25 cellular contexts compared by ENCODE assay signal in the genomic region with DNA sequence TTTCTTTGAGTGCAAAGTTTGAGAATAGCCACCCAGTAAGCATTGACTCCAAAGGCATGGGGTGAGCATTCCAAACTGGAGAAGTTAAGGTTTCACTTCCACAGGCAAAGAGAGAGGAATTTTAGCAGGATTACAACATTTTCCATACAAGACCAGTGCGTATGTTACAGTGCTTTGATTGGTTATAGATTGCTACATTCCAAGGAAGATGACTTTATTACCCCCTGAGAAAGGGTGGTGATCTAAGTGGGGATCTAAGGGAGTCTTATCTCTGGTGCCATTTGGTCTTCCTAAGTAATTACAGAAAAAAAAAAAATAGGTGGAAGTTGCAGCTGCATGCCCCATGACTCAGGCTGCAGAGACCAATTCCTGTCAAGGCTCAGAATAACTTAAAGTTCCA. TPM values are rescaled to one million over a fixed set of nuclear protein-coding genes. Genes with fewer than 3 reads are reported as not detected.
DNase-seq lines count a peak whose midpoint lies in the region; ATAC-seq, FAIRE-seq and TF ChIP-seq lines count a peak whose summit lies in the region.
"Had no signal": no experiment of that assay in that cellular context is flagged by ENCODE, and none has a peak within 500 bp of the region (broad histone marks: within the 10 kb centered on the region; RNA-seq: fewer than 3 reads in every experiment).

No MANE protein-coding gene starts in this region.

- H3K9me3 ChIP-seq in keratinocyte (ENCODE audit: control insufficient read depth, low read depth, low read length) = no peaks in the 10 kb centered on the region
- H3K9me3 ChIP-seq: breast epithelium, right atrium auricular region, SJCRH30, tibial nerve had no signal

- H3K9me1 ChIP-seq in keratinocyte (ENCODE audit: control insufficient read depth, extremely low read depth, insufficient read depth, low read length) = no peaks in the 10 kb centered on the region

- no peak overlapping the region for H3K9ac ChIP-seq in keratinocyte (ENCODE audit: control insufficient read depth, extremely low read depth, insufficient read depth, low read length)

- no peak overlapping the region for H3K4me3 ChIP-seq in choroid plexus epithelial cell (ENCODE audit: low read depth, low read length)
- H3K4me3 ChIP-seq in keratinocyte (ENCODE audit: control insufficient read depth in 2 of 3, extremely low read depth in 1 of 3, insufficient read depth in 2 of 3, low read depth in 1 of 3, low read length in 3 of 3) = no peak overlapping the region
- H3K4me3 ChIP-seq: breast epithelium, right atrium auricular region, SJCRH30, tibial nerve had no signal

- peak; percentile 52 for DNase-seq in AG08396 (ENCODE audit: low spot score)
- DNase-seq in M059J (ENCODE audit: low read depth) = peak; percentile 11
- DNase-seq in choroid plexus epithelial cell (ENCODE audit: low read depth) = peak; percentile 22
- DNase-seq in keratinocyte (ENCODE audit: low read depth, low spot score) = no peak
- DNase-seq in effector CD4-positive, alpha-beta T cell = no peak
- no peak for DNase-seq in HT-29 (ENCODE audit: low spot score)
- DNase-seq in central memory CD4-positive, alpha-beta T cell = no peak
- DNase-seq: activated CD8-positive, alpha-beta T cell treated with anti-CD3 and anti-CD28 coated beads for 36 hours; activated naive CD8-positive, alpha-beta T cell treated with anti-CD3 and anti-CD28 coated beads for 36 hours; activated T-cell treated with anti-CD3 and anti-CD28 coated beads, Interleukin-2, amount 50 U/mL, for 24 hours; kidney glomerular epithelial cell; NCI-H1417; NCI-H69; SJCRH30; stimulated activated naive CD4-positive, alpha-beta T cell; T-helper 2 cell had no signal

- ATAC-seq in GM21423 (IDR thresholded peaks at IDR 0.05; ENCODE audit: unreplicated experiment) = no peak
- ATAC-seq: activated CD8-positive, alpha-beta T cell treated with anti-CD3 and anti-CD28 coated beads for 36 hours; WTC11 had no signal

- H3K36me3 ChIP-seq in keratinocyte (ENCODE audit: control insufficient read depth in 2 of 2, extremely low read depth in 1 of 2, insufficient read depth in 2 of 2, low read length in 2 of 2) = no peaks in the 10 kb centered on the region
- H3K36me3 ChIP-seq: breast epithelium had no signal

- FAIRE-seq in keratinocyte (lab: Jason Lieb, UNC) = no peak

- TF ChIP-seq CTCF in choroid plexus epithelial cell (conservative IDR thresholded peaks at IDR 0.05; ENCODE audit: low read depth, low read length) = no peak
- no peak for TF ChIP-seq CTCF in keratinocyte (optimal IDR thresholded peaks at IDR 0.05 in 1 of 3, IDR thresholded peaks at IDR 0.05 in 1 of 3, conservative IDR thresholded peaks at IDR 0.05 in 1 of 3; ENCODE audit: extremely low read depth in 1 of 3, insufficient read depth in 2 of 3, low read length in 3 of 3)

- peak overlapping the region; percentile 34 for H3K4me2 ChIP-seq in keratinocyte (ENCODE audit: control insufficient read depth, extremely low read depth, insufficient read depth, low read depth, low read length)

- H3K4me1 ChIP-seq in keratinocyte (ENCODE audit: control insufficient read depth, extremely low read depth, insufficient read depth, low read length) = peaks cover 10% of the 10 kb centered on the region
- H3K4me1 ChIP-seq: breast epithelium had no signal

- no peak overlapping the region for H3K27ac ChIP-seq in keratinocyte (ENCODE audit: control insufficient read depth, insufficient read depth, low read length)
- H3K27ac ChIP-seq: breast epithelium, right atrium auricular region, SJCRH30, tibial nerve had no signal

- H4K20me1 ChIP-seq in keratinocyte (ENCODE audit: control insufficient read depth, extremely low read depth, insufficient read depth, low read length) = no peaks in the 10 kb centered on the region

- H2AFZ ChIP-seq in keratinocyte (ENCODE audit: control insufficient read depth, low read length) = no peak overlapping the region

- dilution Hi-C loops in keratinocyte (cut with MboI; ENCODE audit: extremely low pct_ligation_motif_present, low sequenced_read_pairs) = no loop called here

- no peaks in the 10 kb centered on the region for H3K79me2 ChIP-seq in keratinocyte (ENCODE audit: control insufficient read depth, insufficient read depth, low read length)

- H3K27me3 ChIP-seq in keratinocyte (ENCODE audit: control insufficient read depth, extremely low read depth, insufficient read depth, low read length) = no peaks in the 10 kb centered on the region
- H3K27me3 ChIP-seq: breast epithelium, right atrium auricular region, SJCRH30, tibial nerve had no signal

RNA-seq across cellular contexts. Expression of gene SLC46A1, which starts 11.3 kb away (rescaled TPM):
- total RNA-seq in M059J (2014; rRNA removed; shearing (Covaris generic)) = 6.4 and 6.8 TPM in 2 replicates
- 1.7 to 1.9 TPM (median 1.9 TPM) in 3 replicates for polyA plus RNA-seq in keratinocyte
- polyA plus RNA-seq in keratinocyte (2011; ENCODE audit: low read depth) = 0.29 TPM
- polyA plus RNA-seq in keratinocyte (2011; cell fraction: cytosol; rRNA removed) = 0.78 and 1.5 TPM in 2 replicates
- 4.4 and 5.6 TPM in 2 replicates for polyA plus RNA-seq in keratinocyte (2011; cell fraction: nucleus; rRNA removed)
- 1.4 and 2.8 TPM in 2 replicates for polyA plus RNA-seq in keratinocyte (2012; ENCODE audit: low replicate concordance)
- 1.3 to 5.3 TPM (median 2.8 TPM) in 3 replicates for polyA minus RNA-seq in keratinocyte
- 1.3 TPM for polyA minus RNA-seq in keratinocyte (2011; cell fraction: cytosol; rRNA and poly(A)+ RNA removed)
- polyA minus RNA-seq in keratinocyte (2011; cell fraction: nucleus; rRNA and poly(A)+ RNA removed) = 2.3 and 3.3 TPM in 2 replicates
- 5.0 and 5.1 TPM in 2 replicates for total RNA-seq in HT-29 (2014; rRNA removed; shearing (Covaris generic))

RNA-seq across cellular contexts. Expression of gene SARM1, which starts 23.2 kb away (rescaled TPM):
- total RNA-seq in M059J (2014; rRNA removed; shearing (Covaris generic)) = 4.0 and 6.4 TPM in 2 replicates
- 0.55 to 1.6 TPM (median 0.90 TPM) in 3 replicates for polyA plus RNA-seq in keratinocyte
- 0.30 TPM for polyA plus RNA-seq in keratinocyte (2011; ENCODE audit: low read depth)
- 0.63 and 1.0 TPM in 2 replicates for polyA plus RNA-seq in keratinocyte (2011; cell fraction: cytosol; rRNA removed)
- 2.7 and 2.8 TPM in 2 replicates for polyA plus RNA-seq in keratinocyte (2011; cell fraction: nucleus; rRNA removed)
- 0.73 and 1.3 TPM in 2 replicates for polyA plus RNA-seq in keratinocyte (2012; ENCODE audit: low replicate concordance)
- 2.2 to 8.6 TPM (median 3.7 TPM) in 3 replicates for polyA minus RNA-seq in keratinocyte
- 3.3 TPM for polyA minus RNA-seq in keratinocyte (2011; cell fraction: cytosol; rRNA and poly(A)+ RNA removed)
- 1.4 and 2.7 TPM in 2 replicates for polyA minus RNA-seq in keratinocyte (2011; cell fraction: nucleus; rRNA and poly(A)+ RNA removed)
- total RNA-seq in HT-29 (2014; rRNA removed; shearing (Covaris generic)) = 8.0 and 8.6 TPM in 2 replicates

RNA-seq across cellular contexts. Expression of gene VTN, which starts 24.6 kb away (rescaled TPM):
- total RNA-seq in M059J (2014; rRNA removed; shearing (Covaris generic)) = not detected in 2 replicates
- 0.05 TPM in 1 of 3 replicates, not detected in the others for polyA plus RNA-seq in keratinocyte
- not detected for polyA plus RNA-seq in keratinocyte (2011; ENCODE audit: low read depth)
- not detected in 2 replicates for polyA plus RNA-seq in keratinocyte (2011; cell fraction: cytosol; rRNA removed)
- polyA plus RNA-seq in keratinocyte (2011; cell fraction: nucleus; rRNA removed) = 0.11 and 0.20 TPM in 2 replicates
- 0.16 TPM in 1 of 2 replicates, not detected in the other for polyA plus RNA-seq in keratinocyte (2012; ENCODE audit: low replicate concordance)
- polyA minus RNA-seq in keratinocyte = not detected in 3 replicates
- not detected for polyA minus RNA-seq in keratinocyte (2011; cell fraction: cytosol; rRNA and poly(A)+ RNA removed)
- 0.39 and 0.42 TPM in 2 replicates for polyA minus RNA-seq in keratinocyte (2011; cell fraction: nucleus; rRNA and poly(A)+ RNA removed)
- not detected in 2 replicates for total RNA-seq in HT-29 (2014; rRNA removed; shearing (Covaris generic))
- total RNA-seq: HT1080, mononuclear cell had no signal

RNA-seq across cellular contexts. Expression of gene SEBOX, which starts 29.7 kb away (rescaled TPM):
- not detected in 2 replicates for total RNA-seq in M059J (2014; rRNA removed; shearing (Covaris generic))
- polyA plus RNA-seq in keratinocyte = not detected in 3 replicates
- not detected for polyA plus RNA-seq in keratinocyte (2011; ENCODE audit: low read depth)
- polyA plus RNA-seq in keratinocyte (2011; cell fraction: cytosol; rRNA removed) = not detected in 2 replicates
- polyA plus RNA-seq in keratinocyte (2011; cell fraction: nucleus; rRNA removed) = not detected in 2 replicates
- polyA plus RNA-seq in keratinocyte (2012; ENCODE audit: low replicate concordance) = not detected in 2 replicates
- polyA minus RNA-seq in keratinocyte = not detected in 3 replicates
- not detected for polyA minus RNA-seq in keratinocyte (2011; cell fraction: cytosol; rRNA and poly(A)+ RNA removed)
- not detected in 2 replicates for polyA minus RNA-seq in keratinocyte (2011; cell fraction: nucleus; rRNA and poly(A)+ RNA removed)
- not detected in 2 replicates for total RNA-seq in HT-29 (2014; rRNA removed; shearing (Covaris generic))
- total RNA-seq: activated CD8-positive, alpha-beta T cell treated with anti-CD3 and anti-CD28 coated beads for 36 hours; activated naive CD8-positive, alpha-beta T cell treated with anti-CD3 and anti-CD28 coated beads for 36 hours; breast epithelium; fibroblast of lung; G401; HT1080; mononuclear cell; right atrium auricular region; SJCRH30; tibial nerve; WTC11 had no signal
- polyA plus RNA-seq: fibroblast of lung had no signal

RNA-seq across cellular contexts. Expression of gene POLDIP2, which starts 37.4 kb away (rescaled TPM):
- 119 and 121 TPM in 2 replicates for total RNA-seq in M059J (2014; rRNA removed; shearing (Covaris generic))
- polyA plus RNA-seq in keratinocyte = 88.7 to 105 TPM (median 90.2 TPM) in 3 replicates
- 20.9 TPM for polyA plus RNA-seq in keratinocyte (2011; ENCODE audit: low read depth)
- polyA plus RNA-seq in keratinocyte (2011; cell fraction: cytosol; rRNA removed) = 84.0 and 88.6 TPM in 2 replicates
- polyA plus RNA-seq in keratinocyte (2011; cell fraction: nucleus; rRNA removed) = 46.4 and 52.3 TPM in 2 replicates
- 84.6 and 91.7 TPM in 2 replicates for polyA plus RNA-seq in keratinocyte (2012; ENCODE audit: low replicate concordance)
- polyA minus RNA-seq in keratinocyte = 69.6 to 107 TPM (median 72.8 TPM) in 3 replicates
- 70.4 TPM for polyA minus RNA-seq in keratinocyte (2011; cell fraction: cytosol; rRNA and poly(A)+ RNA removed)
- polyA minus RNA-seq in keratinocyte (2011; cell fraction: nucleus; rRNA and poly(A)+ RNA removed) = 19.5 and 30.5 TPM in 2 replicates
- 146 and 158 TPM in 2 replicates for total RNA-seq in HT-29 (2014; rRNA removed; shearing (Covaris generic))

Comparison
In these comparisons a context has a peak if more than half of its experiments do, and no peak if none do; other contexts are left out.
1. DNase-seq: peak in AG08396 (single experiment), M059J (single experiment) and choroid plexus epithelial cell (single experiment); none in keratinocyte (single experiment), effector CD4-positive, alpha-beta T cell (single experiment), HT-29 (single experiment) and central memory CD4-positive, alpha-beta T cell (single experiment).